8 cellular contexts compared by ENCODE assay signal in genomic region chr6:156782691-156783320, GRCh38. TPM values are rescaled to one million over a fixed set of nuclear protein-coding genes. Genes with fewer than 3 reads are reported as not detected.
A peak's percentile ranks its signal among the peaks of the same experiment; 100 is the strongest.
DNase-seq lines count a peak whose midpoint lies in the region; ATAC-seq and TF ChIP-seq lines count a peak whose summit lies in the region.

No MANE protein-coding gene starts in this region.

- H3K27ac Mint-ChIP-seq in Calu3 (ENCODE audit: unreplicated experiment) (peak overlapping the region; percentile 84), osteocyte (ENCODE audit: unreplicated experiment) (peak overlapping the region; percentile 89)

- peaks cover 9% of the 10 kb centered on the region for H3K4me1 ChIP-seq in effector memory CD4-positive, alpha-beta T cell (ENCODE audit: control insufficient read depth, insufficient read depth, low read length, poor library complexity, severe bottlenecking)

- H3K4me3 ChIP-seq in effector memory CD4-positive, alpha-beta T cell (ENCODE audit: insufficient read depth, low read depth, low read length, poor library complexity, severe bottlenecking): peak overlapping the region; percentile 87

- H3K36me3 ChIP-seq in effector memory CD4-positive, alpha-beta T cell (ENCODE audit: control insufficient read depth, insufficient read depth, low read length): no peaks in the 10 kb centered on the region

- H3K27ac ChIP-seq in effector memory CD4-positive, alpha-beta T cell (ENCODE audit: insufficient read depth, low read length, poor library complexity, severe bottlenecking): peak overlapping the region; percentile 79

- H3K27me3 Mint-ChIP-seq in Calu3 (ENCODE audit: unreplicated experiment): no peaks in the 10 kb centered on the region
- no peaks in the 10 kb centered on the region for H3K27me3 Mint-ChIP-seq in osteocyte (ENCODE audit: unreplicated experiment)

- intact Hi-C loops in Calu3 (cut with micrococcal nuclease; ENCODE audit: unreplicated experiment): loop anchor here (5.0 to 10.0 kb wide), 3 partner anchors 149 to 249 kb away; no protein-coding TSS in a partner anchor

- H3K36me3 Mint-ChIP-seq in Calu3 (ENCODE audit: insufficient read depth, unreplicated experiment) (peaks cover 49% of the 10 kb centered on the region), osteocyte (ENCODE audit: unreplicated experiment) (peaks cover 4% of the 10 kb centered on the region)

- H3K9me3 Mint-ChIP-seq in Calu3 (ENCODE audit: low read depth, unreplicated experiment): no peaks in the 10 kb centered on the region
- H3K9me3 Mint-ChIP-seq in osteocyte (ENCODE audit: unreplicated experiment): no peaks in the 10 kb centered on the region

- BruUV-seq in Calu3 (replicated peaks; lab: Mats Ljungman, UMichigan): no TSS peak

- peak overlapping the region; percentile 89 for H3K4me3 Mint-ChIP-seq in Calu3 (ENCODE audit: low read depth, unreplicated experiment)
- H3K4me3 Mint-ChIP-seq in osteocyte (ENCODE audit: unreplicated experiment): peak overlapping the region; percentile 68

- no peaks in the 10 kb centered on the region for H3K9me3 ChIP-seq in effector memory CD4-positive, alpha-beta T cell (ENCODE audit: control insufficient read depth, low read length)

- CTCF ChIA-PET in Calu3 (lab: Charles Lee): interaction anchor here (0.7 kb wide), 1 partner anchor 60 kb away, joined by 3 read pairs; no protein-coding TSS in a partner anchor

- DNase-seq in Calu3: no peak
- peak; percentile 24 for DNase-seq in NAMALWA (ENCODE audit: low spot score)
- DNase-seq in effector memory CD4-positive, alpha-beta T cell: no peak
- no peak for DNase-seq in osteocyte (ENCODE audit: extremely low spot score, unreplicated experiment)
- no peak for DNase-seq in T-helper 9 cell
- no peak for DNase-seq in occipital lobe (lab: John Stamatoyannopoulos, UW)

- H3K4me1 Mint-ChIP-seq in Calu3 (ENCODE audit: low read depth, unreplicated experiment) (peaks cover 10% of the 10 kb centered on the region), osteocyte (ENCODE audit: unreplicated experiment) (peaks cover 51% of the 10 kb centered on the region)

- TF ChIP-seq CTCF in Calu3 (IDR thresholded peaks at IDR 0.05; ENCODE audit: unreplicated experiment) (no peak), osteocyte (IDR thresholded peaks at IDR 0.05) (no peak)

- no peak for ATAC-seq in GM18868 (IDR thresholded peaks at IDR 0.05; ENCODE audit: unreplicated experiment)
- ATAC-seq in GM21381 (IDR thresholded peaks at IDR 0.05; ENCODE audit: unreplicated experiment): no peak

- no peaks in the 10 kb centered on the region for H3K27me3 ChIP-seq in effector memory CD4-positive, alpha-beta T cell (replicated peaks; ENCODE audit: control insufficient read depth, insufficient read depth, low read length, poor library complexity, severe bottlenecking)

RNA-seq across cellular contexts. Expression of gene ARID1B, which starts 5.6 kb away (rescaled TPM):
- total RNA-seq in Calu3 (2022) (50.5 and 53.5 TPM in 2 replicates), osteocyte (78.1 and 82.7 TPM in 2 replicates), occipital lobe (95.8 TPM)
